Comparison of ENCODE assay signal across 15 cellular contexts in the genomic region with DNA sequence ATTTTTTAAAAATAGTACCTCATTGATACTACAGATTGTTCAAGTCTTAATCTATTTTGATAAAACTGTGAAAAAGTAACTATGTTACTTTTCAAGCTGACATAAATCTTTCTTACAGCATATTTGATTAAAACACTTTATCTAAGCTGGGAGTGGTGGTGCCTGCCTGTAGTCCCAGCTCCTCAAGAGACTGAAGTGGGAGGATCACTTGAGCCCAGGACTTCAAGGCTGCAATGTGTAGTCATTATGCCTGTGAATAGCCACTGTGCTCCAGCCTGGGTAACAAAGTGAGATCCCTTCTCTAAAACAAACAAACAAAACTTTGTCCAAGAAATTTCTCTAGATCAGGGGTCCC. TPM values are rescaled to one million over a fixed set of nuclear protein-coding genes. Genes with fewer than 3 reads are reported as not detected.
DNase-seq lines count a peak whose midpoint lies in the region; ATAC-seq and TF ChIP-seq lines count a peak whose summit lies in the region.
"Had no signal": no experiment of that assay in that cellular context is flagged by ENCODE, and none has a peak within 500 bp of the region (broad histone marks: within the 10 kb centered on the region; RNA-seq: fewer than 3 reads in every experiment).

No MANE protein-coding gene starts in this region.

- peaks cover 7% of the 10 kb centered on the region for H3K79me1 ChIP-seq in trophoblast cell (ENCODE audit: low read length)

- H3K36me3 Mint-ChIP-seq in natural killer cell treated with Interleukin-12 subunit alpha and Interleukin-12 subunit beta and Interleukin-15 and Interleukin-18, amount 100 ng/mL, for 72 hours = no peaks in the 10 kb centered on the region

- no peaks in the 10 kb centered on the region for H3K27me3 Mint-ChIP-seq in natural killer cell treated with Interleukin-12 subunit alpha and Interleukin-12 subunit beta and Interleukin-15 and Interleukin-18, amount 100 ng/mL, for 72 hours
- H3K27me3 Mint-ChIP-seq: progenitor cell of endocrine pancreas had no signal

- no peaks in the 10 kb centered on the region for H3K27me3 ChIP-seq in trophoblast cell (ENCODE audit: insufficient read depth, low read length)

- H3K4me2 ChIP-seq in trophoblast cell (ENCODE audit: low read length) = no peak overlapping the region

- H3K9me3 Mint-ChIP-seq in natural killer cell treated with Interleukin-12 subunit alpha and Interleukin-12 subunit beta and Interleukin-15 and Interleukin-18, amount 100 ng/mL, for 72 hours = no peaks in the 10 kb centered on the region

- peak overlapping the region; percentile 73 for H3K14ac ChIP-seq in trophoblast cell (ENCODE audit: low read length)

- H2BK5ac ChIP-seq in trophoblast cell (ENCODE audit: low read depth, low read length, poor library complexity) = no peak overlapping the region

- H3K4me1 Mint-ChIP-seq in natural killer cell treated with Interleukin-12 subunit alpha and Interleukin-12 subunit beta and Interleukin-15 and Interleukin-18, amount 100 ng/mL, for 72 hours (ENCODE audit: low read depth in 2 of 2) = peaks cover 0 to 3% of the 10 kb centered on the region in 2 donors

- H2BK120ac ChIP-seq in trophoblast cell (ENCODE audit: insufficient read depth, low read length, poor library complexity) = peak overlapping the region; percentile 87

- peak; percentile 40 for TF ChIP-seq CTCF in VCaP (conservative IDR thresholded peaks at IDR 0.05)

- H4K91ac ChIP-seq in trophoblast cell (ENCODE audit: low read depth, low read length) = peak overlapping the region; percentile 61

- H3K9me3 ChIP-seq in trophoblast cell (ENCODE audit: insufficient read depth, low read depth, low read length) = peaks cover 2% of the 10 kb centered on the region

- H4K12ac ChIP-seq in trophoblast cell (ENCODE audit: low read depth, low read length) = no peak overlapping the region

- H3K23ac ChIP-seq in trophoblast cell (ENCODE audit: low read length) = no peak overlapping the region

- H3K27ac Mint-ChIP-seq in natural killer cell treated with Interleukin-12 subunit alpha and Interleukin-12 subunit beta and Interleukin-15 and Interleukin-18, amount 100 ng/mL, for 72 hours = no peak overlapping the region
- H3K27ac Mint-ChIP-seq: progenitor cell of endocrine pancreas had no signal

- no peak overlapping the region for H3K27ac ChIP-seq in VCaP
- peak overlapping the region; percentile 71 for H3K27ac ChIP-seq in trophoblast cell (ENCODE audit: low read depth, low read length)

- no peak overlapping the region for H3K4me3 Mint-ChIP-seq in natural killer cell treated with Interleukin-12 subunit alpha and Interleukin-12 subunit beta and Interleukin-15 and Interleukin-18, amount 100 ng/mL, for 72 hours

- H2AFZ ChIP-seq in trophoblast cell (ENCODE audit: insufficient read depth, low read length, poor library complexity) = no peak overlapping the region

- no peak overlapping the region for H2BK12ac ChIP-seq in trophoblast cell (ENCODE audit: low read length)

- no peak overlapping the region for H3K9ac ChIP-seq in trophoblast cell (ENCODE audit: low read length)

- H3K4me1 ChIP-seq in trophoblast cell (ENCODE audit: control insufficient read depth in 1 of 2, insufficient read depth in 2 of 2, low read length in 2 of 2) = peaks cover 0 to 8% of the 10 kb centered on the region in 2 experiments

- H3K18ac ChIP-seq in trophoblast cell (ENCODE audit: low read length) = no peak overlapping the region

- no peak overlapping the region for H3K4me3 ChIP-seq in trophoblast cell (ENCODE audit: low read depth, low read length)

- H3K79me2 ChIP-seq in trophoblast cell (ENCODE audit: control insufficient read depth, insufficient read depth, low read length, poor library complexity) = no peaks in the 10 kb centered on the region

- DNase-seq in trophoblast cell = no peak
- no peak for DNase-seq in natural killer cell treated with Interleukin-12 subunit alpha and Interleukin-12 subunit beta and Interleukin-15 and Interleukin-18, amount 100 ng/mL, for 72 hours (ENCODE audit: low spot score)
- no peak for DNase-seq in effector CD4-positive, alpha-beta T cell
- DNase-seq: activated naive CD4-positive, alpha-beta T cell; anterior cingulate cortex; cerebellar nuclear complex; DMS153; GOT3; left cardiac atrium; NCI-H748 treated with DMSO at 0.1 percent for 48 hours had no signal

- peak; percentile 18 for ATAC-seq in GM18511 (IDR thresholded peaks at IDR 0.05; ENCODE audit: unreplicated experiment)
- peak; percentile 11 for ATAC-seq in HG03175 (IDR thresholded peaks at IDR 0.05; ENCODE audit: unreplicated experiment)
- ATAC-seq in GM18519 (IDR thresholded peaks at IDR 0.05; ENCODE audit: low FRiP score, unreplicated experiment) = no peak
- no peak for ATAC-seq in natural killer cell treated with Interleukin-12 subunit alpha and Interleukin-12 subunit beta and Interleukin-15 and Interleukin-18, amount 100 ng/mL, for 72 hours

- H3K36me3 ChIP-seq in trophoblast cell (ENCODE audit: control insufficient read depth in 1 of 2, insufficient read depth in 2 of 2, low read length in 2 of 2) = no peaks in the 10 kb centered on the region

- H4K8ac ChIP-seq in trophoblast cell (ENCODE audit: low read depth, low read length) = no peak overlapping the region

- H3K4ac ChIP-seq in trophoblast cell (ENCODE audit: low read depth, low read length) = no peak overlapping the region

- no peak overlapping the region for H2AK5ac ChIP-seq in trophoblast cell (ENCODE audit: low read length)

RNA-seq across cellular contexts. Expression of gene NEDD4, which starts 59.6 kb away (rescaled TPM):
- polyA plus RNA-seq in trophoblast cell (2013) = 10.1 and 10.8 TPM in 2 replicates
- total RNA-seq in natural killer cell treated with Interleukin-12 subunit alpha and Interleukin-12 subunit beta and Interleukin-15 and Interleukin-18, amount 100 ng/mL, for 72 hours = 10 to 100 TPM; 14.9 to 22.7 TPM

Comparison
In these comparisons a context has a peak if more than half of its experiments do, and no peak if none do; other contexts are left out.
1. ATAC-seq: peak in GM18511 (single experiment) and HG03175 (single experiment); none in GM18519 (single experiment) and natural killer cell treated with Interleukin-12 subunit alpha and Interleukin-12 subunit beta and Interleukin-15 and Interleukin-18, amount 100 ng/mL, for 72 hours (0 of 2).